ENCODE assay signal across 1 cellular context in genomic region chr3:179164857-179165256, GRCh38.
TF ChIP-seq lines count a peak whose summit lies in the region.

No MANE protein-coding gene starts in this region.

TF ChIP-seq in GM23338, 12 proteins besides CTCF, POLR2A, EP300 and RAD21 (continued from another document):
- no peak for TF ChIP-seq ZNF462 (CRISPR knock-in tag; IDR thresholded peaks at IDR 0.05)
